1 cellular context compared by ENCODE assay signal in the genomic region with DNA sequence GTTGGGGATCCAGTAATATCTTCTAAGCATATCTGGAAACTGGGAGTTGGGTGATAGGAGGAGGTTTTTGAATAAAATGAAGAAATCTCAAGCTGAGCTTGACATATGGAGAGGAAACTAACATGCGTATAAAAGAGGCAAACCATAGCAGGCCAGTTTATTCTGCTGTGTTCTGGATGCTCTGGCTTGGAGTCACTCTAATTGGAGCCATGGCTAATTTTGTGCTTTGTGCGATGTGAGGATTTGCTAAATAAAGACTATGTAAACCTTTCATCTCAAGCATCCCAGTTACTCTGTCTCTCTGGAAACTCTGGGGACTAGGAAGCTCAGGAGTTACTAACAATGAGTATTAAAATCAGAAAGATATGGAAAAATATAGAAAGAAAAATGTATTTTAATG.
TF ChIP-seq lines count a peak whose summit lies in the region.

No MANE protein-coding gene starts in this region.

TF ChIP-seq in WTC11, 78 proteins besides CTCF, POLR2A, EP300 and RAD21 (continued from another document):
- TF ChIP-seq ZNF232 (CRISPR knock-in tag; IDR thresholded peaks at IDR 0.05) (no peak), NFE2L1 (CRISPR knock-in tag; IDR thresholded peaks at IDR 0.05) (no peak), ZNF138 (CRISPR knock-in tag; conservative IDR thresholded peaks at IDR 0.05) (no peak), CBFB (CRISPR knock-in tag; IDR thresholded peaks at IDR 0.05; ENCODE audit: low read depth) (no peak), ZNF121 (CRISPR knock-in tag; IDR thresholded peaks at IDR 0.05) (no peak), FOXJ3 (CRISPR knock-in tag; IDR thresholded peaks at IDR 0.05; ENCODE audit: borderline replicate concordance) (no peak)
- TF ChIP-seq, protein P1, sequence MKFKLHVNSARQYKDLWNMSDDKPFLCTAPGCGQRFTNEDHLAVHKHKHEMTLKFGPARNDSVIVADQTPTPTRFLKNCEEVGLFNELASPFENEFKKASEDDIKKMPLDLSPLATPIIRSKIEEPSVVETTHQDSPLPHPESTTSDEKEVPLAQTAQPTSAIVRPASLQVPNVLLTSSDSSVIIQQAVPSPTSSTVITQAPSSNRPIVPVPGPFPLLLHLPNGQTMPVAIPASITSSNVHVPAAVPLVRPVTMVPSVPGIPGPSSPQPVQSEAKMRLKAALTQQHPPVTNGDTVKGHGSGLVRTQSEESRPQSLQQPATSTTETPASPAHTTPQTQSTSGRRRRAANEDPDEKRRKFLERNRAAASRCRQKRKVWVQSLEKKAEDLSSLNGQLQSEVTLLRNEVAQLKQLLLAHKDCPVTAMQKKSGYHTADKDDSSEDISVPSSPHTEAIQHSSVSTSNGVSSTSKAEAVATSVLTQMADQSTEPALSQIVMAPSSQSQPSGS (CRISPR knock-in tag; IDR thresholded peaks at IDR 0.05; ENCODE audit: borderline replicate concordance, low read depth), result no peak
- TF ChIP-seq, protein P2, sequence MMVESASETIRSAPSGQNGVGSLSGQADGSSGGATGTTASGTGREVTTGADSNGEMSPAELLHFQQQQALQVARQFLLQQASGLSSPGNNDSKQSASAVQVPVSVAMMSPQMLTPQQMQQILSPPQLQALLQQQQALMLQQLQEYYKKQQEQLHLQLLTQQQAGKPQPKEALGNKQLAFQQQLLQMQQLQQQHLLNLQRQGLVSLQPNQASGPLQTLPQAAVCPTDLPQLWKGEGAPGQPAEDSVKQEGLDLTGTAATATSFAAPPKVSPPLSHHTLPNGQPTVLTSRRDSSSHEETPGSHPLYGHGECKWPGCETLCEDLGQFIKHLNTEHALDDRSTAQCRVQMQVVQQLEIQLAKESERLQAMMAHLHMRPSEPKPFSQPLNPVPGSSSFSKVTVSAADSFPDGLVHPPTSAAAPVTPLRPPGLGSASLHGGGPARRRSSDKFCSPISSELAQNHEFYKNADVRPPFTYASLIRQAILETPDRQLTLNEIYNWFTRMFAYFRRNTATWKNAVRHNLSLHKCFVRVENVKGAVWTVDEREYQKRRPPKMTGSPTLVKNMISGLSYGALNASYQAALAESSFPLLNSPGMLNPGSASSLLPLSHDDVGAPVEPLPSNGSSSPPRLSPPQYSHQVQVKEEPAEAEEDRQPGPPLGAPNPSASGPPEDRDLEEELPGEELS (CRISPR knock-in tag; IDR thresholded peaks at IDR 0.05), result no peak
- TF ChIP-seq, protein P3, sequence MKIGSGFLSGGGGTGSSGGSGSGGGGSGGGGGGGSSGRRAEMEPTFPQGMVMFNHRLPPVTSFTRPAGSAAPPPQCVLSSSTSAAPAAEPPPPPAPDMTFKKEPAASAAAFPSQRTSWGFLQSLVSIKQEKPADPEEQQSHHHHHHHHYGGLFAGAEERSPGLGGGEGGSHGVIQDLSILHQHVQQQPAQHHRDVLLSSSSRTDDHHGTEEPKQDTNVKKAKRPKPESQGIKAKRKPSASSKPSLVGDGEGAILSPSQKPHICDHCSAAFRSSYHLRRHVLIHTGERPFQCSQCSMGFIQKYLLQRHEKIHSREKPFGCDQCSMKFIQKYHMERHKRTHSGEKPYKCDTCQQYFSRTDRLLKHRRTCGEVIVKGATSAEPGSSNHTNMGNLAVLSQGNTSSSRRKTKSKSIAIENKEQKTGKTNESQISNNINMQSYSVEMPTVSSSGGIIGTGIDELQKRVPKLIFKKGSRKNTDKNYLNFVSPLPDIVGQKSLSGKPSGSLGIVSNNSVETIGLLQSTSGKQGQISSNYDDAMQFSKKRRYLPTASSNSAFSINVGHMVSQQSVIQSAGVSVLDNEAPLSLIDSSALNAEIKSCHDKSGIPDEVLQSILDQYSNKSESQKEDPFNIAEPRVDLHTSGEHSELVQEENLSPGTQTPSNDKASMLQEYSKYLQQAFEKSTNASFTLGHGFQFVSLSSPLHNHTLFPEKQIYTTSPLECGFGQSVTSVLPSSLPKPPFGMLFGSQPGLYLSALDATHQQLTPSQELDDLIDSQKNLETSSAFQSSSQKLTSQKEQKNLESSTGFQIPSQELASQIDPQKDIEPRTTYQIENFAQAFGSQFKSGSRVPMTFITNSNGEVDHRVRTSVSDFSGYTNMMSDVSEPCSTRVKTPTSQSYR (CRISPR knock-in tag; IDR thresholded peaks at IDR 0.05), result no peak
